In the genomic region with DNA sequence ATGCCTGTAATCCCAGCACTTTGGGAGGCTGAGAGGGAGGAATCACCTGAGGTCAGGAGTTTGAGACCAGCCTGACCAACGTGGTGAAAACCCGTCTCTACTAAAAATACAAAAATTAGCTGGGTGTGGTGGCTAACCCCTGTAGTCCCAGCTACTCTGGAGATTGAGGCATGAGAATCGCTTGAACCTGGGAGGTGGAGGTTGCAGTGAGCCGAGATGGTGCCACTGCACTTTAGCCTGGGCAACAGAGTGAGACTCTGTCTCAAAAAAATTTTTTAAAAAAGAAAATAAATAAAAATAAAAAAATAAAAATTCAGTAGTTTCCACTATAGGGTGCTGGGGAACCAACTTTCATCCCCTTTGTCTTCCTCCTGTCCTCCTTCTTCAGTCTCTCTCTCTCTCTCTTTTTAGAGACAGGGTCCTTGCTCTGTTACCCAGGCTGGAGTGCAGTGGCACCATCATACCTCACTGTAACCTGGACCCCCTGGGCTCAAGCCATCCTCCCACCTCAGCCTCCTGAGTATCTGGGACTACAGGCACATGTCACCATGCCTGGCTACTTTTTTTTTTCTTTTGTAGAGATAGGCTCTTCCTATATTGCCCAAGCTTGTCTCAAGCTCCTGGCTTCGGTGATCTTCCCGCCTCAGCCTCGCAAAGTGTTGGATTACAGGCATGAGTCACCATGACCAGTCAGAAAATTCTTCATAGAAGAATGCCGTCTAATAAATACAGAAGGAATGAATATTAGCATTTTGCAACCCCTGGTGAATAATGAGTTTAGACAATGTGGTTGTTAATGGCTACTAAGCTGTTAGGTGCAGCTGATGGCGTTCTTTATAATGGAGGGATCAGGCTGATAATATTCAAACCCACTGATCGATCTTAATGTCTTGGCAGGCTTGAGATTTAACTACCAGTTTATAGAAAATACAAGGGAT, we compare ENCODE assay signal across 11 cellular contexts. TPM values are rescaled to one million over a fixed set of nuclear protein-coding genes. Genes with fewer than 3 reads are reported as not detected.
DNase-seq lines count a peak whose midpoint lies in the region; ATAC-seq and TF ChIP-seq lines count a peak whose summit lies in the region.
"Had no signal": no experiment of that assay in that cellular context is flagged by ENCODE, and none has a peak within 500 bp of the region (broad histone marks: within the 10 kb centered on the region; RNA-seq: fewer than 3 reads in every experiment).

No MANE protein-coding gene starts in this region.

- H3K4me1 Mint-ChIP-seq in activated T-helper 2 cell treated with anti-CD3 and anti-CD28 coated beads, Interferon-gamma antibody, Interleukin-2, Interleukin-4, amounts not matched to agents 10 μg/mL and 5 μg/mL and 100 μg/mL, durations not matched to agents 14 hours and 24 hours and 36 hours (ENCODE audit: low read depth), result peaks cover 9% of the 10 kb centered on the region

- H3K36me3 Mint-ChIP-seq in activated T-helper 2 cell treated with anti-CD3 and anti-CD28 coated beads, Interferon-gamma antibody, Interleukin-2, Interleukin-4, amounts not matched to agents 10 μg/mL and 5 μg/mL and 100 μg/mL, durations not matched to agents 14 hours and 24 hours and 36 hours (ENCODE audit: low read depth), result no peaks in the 10 kb centered on the region
- H3K36me3 Mint-ChIP-seq: WTC11 had no signal

- H3K27me3 Mint-ChIP-seq in activated T-helper 2 cell treated with anti-CD3 and anti-CD28 coated beads, Interferon-gamma antibody, Interleukin-2, Interleukin-4, amounts not matched to agents 10 μg/mL and 5 μg/mL and 100 μg/mL, durations not matched to agents 14 hours and 24 hours and 36 hours (ENCODE audit: low read depth), result peaks cover 57% of the 10 kb centered on the region

- H3K4me3 ChIP-seq in retinal pigment epithelial cell (ENCODE audit: low read length), result no peak overlapping the region
- H3K4me3 ChIP-seq: testis had no signal

- no peak overlapping the region for H3K4me3 Mint-ChIP-seq in activated T-helper 2 cell treated with anti-CD3 and anti-CD28 coated beads, Interferon-gamma antibody, Interleukin-2, Interleukin-4, amounts not matched to agents 10 μg/mL and 5 μg/mL and 100 μg/mL, durations not matched to agents 14 hours and 24 hours and 36 hours (ENCODE audit: low read depth)
- H3K4me3 Mint-ChIP-seq: WTC11 had no signal

- no peak for TF ChIP-seq CTCF in retinal pigment epithelial cell (conservative IDR thresholded peaks at IDR 0.05; ENCODE audit: low read depth, low read length)

- no peaks in the 10 kb centered on the region for H3K9me3 Mint-ChIP-seq in activated T-helper 2 cell treated with anti-CD3 and anti-CD28 coated beads, Interferon-gamma antibody, Interleukin-2, Interleukin-4, amounts not matched to agents 10 μg/mL and 5 μg/mL and 100 μg/mL, durations not matched to agents 14 hours and 24 hours and 36 hours
- H3K9me3 Mint-ChIP-seq: WTC11 had no signal

- H3K27ac Mint-ChIP-seq in activated T-helper 2 cell treated with anti-CD3 and anti-CD28 coated beads, Interferon-gamma antibody, Interleukin-2, Interleukin-4, amounts not matched to agents 10 μg/mL and 5 μg/mL and 100 μg/mL, durations not matched to agents 14 hours and 24 hours and 36 hours, result no peak overlapping the region
- H3K27ac Mint-ChIP-seq: WTC11 had no signal

- DNase-seq in GM04504 (ENCODE audit: low read depth) (peak; percentile 68), OCI-M1 (lab: John Stamatoyannopoulos, UW) (peak; percentile 76), retinal pigment epithelial cell (ENCODE audit: low read depth) (peak; percentile 78), cerebellar cortex (ENCODE audit: low spot score) (no peak), NCI-H526 treated with DMSO at 0.1 percent for 48 hours (lab: John Stamatoyannopoulos, UW) (no peak)
- no peak for DNase-seq in stimulated activated CD4-positive, alpha-beta T cell treated with anti-CD3 and anti-CD28 coated beads, Interleukin-2, amount 100 ng/mL, for 24 hours
- no peak for DNase-seq in activated T-helper 2 cell treated with anti-CD3 and anti-CD28 coated beads, Interferon-gamma antibody, Interleukin-2, Interleukin-4, amounts not matched to agents 10 μg/mL and 5 μg/mL and 100 μg/mL, durations not matched to agents 14 hours and 24 hours and 36 hours (ENCODE audit: low spot score)
- DNase-seq: stimulated activated CD4-positive, alpha-beta T cell treated with anti-CD3 and anti-CD28 coated beads, Interleukin-12 subunit alpha, Interleukin-12 subunit beta, amount 100 ng/mL, for 4 hours; testis had no signal

- ATAC-seq in esophagus mucosa, result peak; percentile 89
- ATAC-seq: WTC11 had no signal

- intact Hi-C loops in activated T-helper 2 cell treated with anti-CD3 and anti-CD28 coated beads, Interferon-gamma antibody, Interleukin-2, Interleukin-4, amounts not matched to agents 10 μg/mL and 5 μg/mL and 100 μg/mL, durations not matched to agents 14 hours and 24 hours and 36 hours (cut with micrococcal nuclease), result no loop called here

RNA-seq across cellular contexts. Expression of a gene that starts 20.6 kb away (rescaled TPM):
- total RNA-seq in esophagus mucosa, result 3.1 TPM
- total RNA-seq in activated T-helper 2 cell treated with anti-CD3 and anti-CD28 coated beads, Interferon-gamma antibody, Interleukin-2, Interleukin-4, amounts not matched to agents 10 μg/mL and 5 μg/mL and 100 μg/mL, durations not matched to agents 14 hours and 24 hours and 36 hours, result 0.02 TPM in 1 of 2 replicates, not detected in the other

Comparison
In these comparisons a context has a peak if more than half of its experiments do, and no peak if none do; other contexts are left out.
1. DNase-seq: peak in GM04504 (single experiment), OCI-M1 (single experiment) and retinal pigment epithelial cell (single experiment); none in stimulated activated CD4-positive, alpha-beta T cell treated with anti-CD3 and anti-CD28 coated beads, Interleukin-2, amount 100 ng/mL, for 24 hours (0 of 2), cerebellar cortex (single experiment), activated T-helper 2 cell treated with anti-CD3 and anti-CD28 coated beads, Interferon-gamma antibody, Interleukin-2, Interleukin-4, amounts not matched to agents 10 μg/mL and 5 μg/mL and 100 μg/mL, durations not matched to agents 14 hours and 24 hours and 36 hours (single experiment) and NCI-H526 treated with DMSO at 0.1 percent for 48 hours (single experiment).